Comparison of ENCODE assay signal across 13 cellular contexts in genomic region chr15:42931702-42932486, GRCh38. TPM values are rescaled to one million over a fixed set of nuclear protein-coding genes. Genes with fewer than 3 reads are reported as not detected.
DNase-seq lines count a peak whose midpoint lies in the region; ATAC-seq and TF ChIP-seq lines count a peak whose summit lies in the region.
"Had no signal": no experiment of that assay in that cellular context is flagged by ENCODE, and none has a peak within 500 bp of the region (broad histone marks: within the 10 kb centered on the region; RNA-seq: fewer than 3 reads in every experiment).

No MANE protein-coding gene starts in this region.

- no peaks in the 10 kb centered on the region for H3K36me3 Mint-ChIP-seq in endothelial cell (ENCODE audit: low read depth, unreplicated experiment)
- H3K36me3 Mint-ChIP-seq: CD14-positive monocyte had no signal

- no peak overlapping the region for H3K4me3 ChIP-seq in LNCaP clone FGC (ENCODE audit: low read depth, low read length)

- H3K27me3 Mint-ChIP-seq in endothelial cell (ENCODE audit: unreplicated experiment) = no peaks in the 10 kb centered on the region
- H3K27me3 Mint-ChIP-seq: CD4-positive, alpha-beta memory T cell had no signal

- intact Hi-C loops in Right ventricle myocardium inferior (cut with DNase I) = no loop called here

- H3K9me3 Mint-ChIP-seq in endothelial cell (ENCODE audit: unreplicated experiment) = no peaks in the 10 kb centered on the region
- H3K9me3 Mint-ChIP-seq: CD14-positive monocyte; CD4-positive, alpha-beta memory T cell; H9 had no signal

- H3K27ac Mint-ChIP-seq in endothelial cell (ENCODE audit: unreplicated experiment) = no peak overlapping the region
- H3K27ac Mint-ChIP-seq: CD14-positive monocyte, H9 had no signal

- DNase-seq in LNCaP clone FGC (ENCODE audit: low read depth) (peak; percentile 36), endothelial cell (ENCODE audit: low spot score) (no peak), left lobe of liver (ENCODE audit: low spot score) (no peak), Right ventricle myocardium inferior (ENCODE audit: missing footprints) (no peak)
- DNase-seq in stimulated activated CD4-positive, alpha-beta T cell treated with anti-CD3 and anti-CD28 coated beads, Interleukin-4, amount 100 ng/mL, for 4 hours = no peak
- DNase-seq: AML-193; Calu3; CD4-positive, alpha-beta memory T cell; DMS79 treated with DMSO at 0.1 percent for 48 hours; GF-D8; H9 had no signal

- no peak for TF ChIP-seq CTCF in C4-2B (conservative IDR thresholded peaks at IDR 0.05)
- no peak for TF ChIP-seq CTCF in LNCaP clone FGC (IDR thresholded peaks at IDR 0.05; ENCODE audit: control insufficient read depth, extremely low read depth, insufficient read depth)
- no peak for TF ChIP-seq CTCF in endothelial cell (IDR thresholded peaks at IDR 0.05; ENCODE audit: unreplicated experiment)

- H3K4me1 Mint-ChIP-seq in endothelial cell (ENCODE audit: unreplicated experiment) = no peaks in the 10 kb centered on the region
- H3K4me1 Mint-ChIP-seq: CD14-positive monocyte; CD4-positive, alpha-beta memory T cell; H9 had no signal

- peak overlapping the region; percentile 16 for H3K4me3 Mint-ChIP-seq in endothelial cell (ENCODE audit: unreplicated experiment)
- H3K4me3 Mint-ChIP-seq: CD14-positive monocyte; CD4-positive, alpha-beta memory T cell; H9 had no signal

- H3K27ac ChIP-seq in C4-2B = peak overlapping the region; percentile 59

- ATAC-seq in left lobe of liver (no peak), Right ventricle myocardium inferior (no peak)

RNA-seq across cellular contexts. Expression of gene TTBK2, which starts 11.3 kb away (rescaled TPM):
- total RNA-seq in endothelial cell (ENCODE audit: unreplicated experiment) = 14.1 TPM
- total RNA-seq in left lobe of liver = 6.6 TPM
- 20.6 TPM for total RNA-seq in Right ventricle myocardium inferior
